ENCODE assay signal across 14 cellular contexts in genomic region chr9:117936185-117936758, GRCh38.
A peak's percentile ranks its signal among the peaks of the same experiment; 100 is the strongest.
DNase-seq lines count a peak whose midpoint lies in the region; ATAC-seq and TF ChIP-seq lines count a peak whose summit lies in the region.
"Had no signal": no experiment of that assay in that cellular context is flagged by ENCODE, and none has a peak within 500 bp of the region (broad histone marks: within the 10 kb centered on the region; RNA-seq: fewer than 3 reads in every experiment).

No MANE protein-coding gene starts in this region.

- no peaks in the 10 kb centered on the region for H3K36me3 Mint-ChIP-seq in T-helper 17 cell (ENCODE audit: low read depth)
- H3K36me3 Mint-ChIP-seq: CD8-positive, alpha-beta memory T cell had no signal

- no peaks in the 10 kb centered on the region for H3K9me3 ChIP-seq in T-helper 17 cell (ENCODE audit: control insufficient read depth, low read length, poor library complexity, severe bottlenecking)

- TF ChIP-seq CTCF in GM10266 (IDR thresholded peaks at IDR 0.05; ENCODE audit: control insufficient read depth, insufficient read depth, low read depth, missing control alignments): no peak

- DNase-seq in T-helper 17 cell (no peak), HPDE6-E6E7 (ENCODE audit: extremely low spot score) (no peak), dedifferentiated amniotic fluid mesenchymal stem cell (ENCODE audit: extremely low spot score) (no peak), NCI-H2196 (lab: John Stamatoyannopoulos, UW; ENCODE audit: unreplicated experiment) (no peak), GM10266 (ENCODE audit: extremely low spot score) (no peak)
- DNase-seq: activated CD4-positive, CD25-positive, alpha-beta regulatory T cell; activated naive CD4-positive, alpha-beta T cell treated with anti-CD3 and anti-CD28 coated beads, Interleukin-2, amount 50 U/mL, for 16 hours; CD8-positive, alpha-beta memory T cell; heart right ventricle; Karpas-422; stimulated activated CD8-positive, alpha-beta memory T cell treated with anti-CD3 and anti-CD28 coated beads, Interleukin-4, amount 100 ng/mL, for 48 hours had no signal

- H3K27ac Mint-ChIP-seq in T-helper 17 cell: no peak overlapping the region
- H3K27ac Mint-ChIP-seq: CD8-positive, alpha-beta memory T cell had no signal

- no peaks in the 10 kb centered on the region for H3K27me3 Mint-ChIP-seq in T-helper 17 cell
- H3K27me3 Mint-ChIP-seq: CD8-positive, alpha-beta memory T cell had no signal

- H3K4me3 Mint-ChIP-seq in T-helper 17 cell: no peak overlapping the region
- H3K4me3 Mint-ChIP-seq: CD8-positive, alpha-beta memory T cell had no signal

- peak; percentile 100 for ATAC-seq in GM18519 (IDR thresholded peaks at IDR 0.05; ENCODE audit: low FRiP score, unreplicated experiment)
- peak; percentile 99 for ATAC-seq in GM21528 (IDR thresholded peaks at IDR 0.05; ENCODE audit: low FRiP score, unreplicated experiment)
- ATAC-seq in HG03280 (IDR thresholded peaks at IDR 0.05; ENCODE audit: unreplicated experiment): peak; percentile 99
- ATAC-seq in T-helper 17 cell: peak; percentile 27

- H3K4me1 Mint-ChIP-seq in T-helper 17 cell: no peaks in the 10 kb centered on the region
- H3K4me1 Mint-ChIP-seq: CD8-positive, alpha-beta memory T cell had no signal

Comparison
In these comparisons a context has a peak if more than half of its experiments do, and no peak if none do; other contexts are left out.
1. ATAC-seq: peak in every context shown above with its lines; median percentile 100 in GM18519; 99 in GM21528; 99 in HG03280; 27 in T-helper 17 cell.